ENCODE assay signal across 8 cellular contexts in genomic region chr5:151020304-151021031, GRCh38. TPM values are rescaled to one million over a fixed set of nuclear protein-coding genes. Genes with fewer than 3 reads are reported as not detected.
A peak's percentile ranks its signal among the peaks of the same experiment; 100 is the strongest.
DNase-seq lines count a peak whose midpoint lies in the region; ATAC-seq, FAIRE-seq and TF ChIP-seq lines count a peak whose summit lies in the region.

Gene GPX3 (plus strand): TSS chr5:151020591. CDS start chr5:151020655, 64 bp downstream.

- no peak within 1 kb of the TSS for H3K27ac Mint-ChIP-seq in activated CD8-positive, alpha-beta memory T cell treated with anti-CD3 and anti-CD28 coated beads, Interleukin-2, amount 10 ng/mL, durations not matched to agents 7 days and 5 days

- H3K36me3 Mint-ChIP-seq in activated CD8-positive, alpha-beta memory T cell treated with anti-CD3 and anti-CD28 coated beads, Interleukin-2, amount 10 ng/mL, durations not matched to agents 7 days and 5 days = peaks cover 7% of the 10 kb centered on the region

- no peak within 1 kb of the TSS for H3K4me3 Mint-ChIP-seq in activated CD8-positive, alpha-beta memory T cell treated with anti-CD3 and anti-CD28 coated beads, Interleukin-2, amount 10 ng/mL, durations not matched to agents 7 days and 5 days

- FAIRE-seq in D721Med (lab: Jason Lieb, UNC) = no peak

- CTCF ChIA-PET in activated CD8-positive, alpha-beta memory T cell treated with anti-CD3 and anti-CD28 coated beads, Interleukin-2, amount 10 ng/mL, durations not matched to agents 7 days and 5 days (lab: Charles Lee) = interaction anchor here (1.1 kb wide), 1 partner anchor 11 kb away, joined by 3 read pairs; no protein-coding TSS in a partner anchor

- 1 to 2% methylated on average over 39 to 42 of the region's 51 CpGs for WGBS in mesodermal cell (ENCODE audit: insufficient coverage in 2 of 2), 2 experiments
- 2 to 5% (median 3%) methylated on average over 20 to 51 of the region's 51 CpGs for WGBS in stomach, 5 donors

- TF ChIP-seq CTCF in D721Med (IDR thresholded peaks at IDR 0.05; ENCODE audit: insufficient read depth, missing control alignments) = no peak
- no peak for TF ChIP-seq CTCF in stomach (IDR thresholded peaks at IDR 0.05)

- no peaks in the 10 kb centered on the region for H3K27me3 ChIP-seq in stomach

- H3K9me3 ChIP-seq in mesodermal cell (ENCODE audit: control insufficient read depth, low read length) (no peaks in the 10 kb centered on the region), stomach (no peaks in the 10 kb centered on the region)

- intact Hi-C loops in stomach (cut with DNase I; ENCODE audit: low total_unique reads) = no loop called here

- DNase-seq in D721Med (ENCODE audit: insufficient read length, low spot score) (peak; percentile 91), Kasumi-1 (lab: John Stamatoyannopoulos, UW) (peak; percentile 3 to 14), epithelial cell of prostate (ENCODE audit: low read depth, low spot score) (no peak), stomach (peak; percentile 89), kidney glomerular epithelial cell (lab: John Stamatoyannopoulos, UW) (no peak)
- DNase-seq in activated CD8-positive, alpha-beta memory T cell treated with anti-CD3 and anti-CD28 coated beads, Interleukin-2, amount 10 ng/mL, durations not matched to agents 7 days and 5 days = no peak

- H3K36me3 ChIP-seq in mesodermal cell (ENCODE audit: control insufficient read depth, insufficient read depth, low read length) (no peaks in the 10 kb centered on the region), stomach (peaks cover 2 to 26% (median 10%) of the 10 kb centered on the region in 4 donors)

- H3K27me3 Mint-ChIP-seq in activated CD8-positive, alpha-beta memory T cell treated with anti-CD3 and anti-CD28 coated beads, Interleukin-2, amount 10 ng/mL, durations not matched to agents 7 days and 5 days = peaks cover 14% of the 10 kb centered on the region

- TF ChIP-seq POLR2A in stomach (IDR thresholded peaks at IDR 0.05) = peak in 2 of 4 donors; percentile 17 to 40

- no peaks in the 10 kb centered on the region for H3K9me3 Mint-ChIP-seq in activated CD8-positive, alpha-beta memory T cell treated with anti-CD3 and anti-CD28 coated beads, Interleukin-2, amount 10 ng/mL, durations not matched to agents 7 days and 5 days (ENCODE audit: low read depth)

- H3K4me1 Mint-ChIP-seq in activated CD8-positive, alpha-beta memory T cell treated with anti-CD3 and anti-CD28 coated beads, Interleukin-2, amount 10 ng/mL, durations not matched to agents 7 days and 5 days = peaks cover 8% of the 10 kb centered on the region

- H3K27ac ChIP-seq in epithelial cell of prostate = peak within 1 kb of the TSS; percentile 95
- H3K27ac ChIP-seq in mesodermal cell (ENCODE audit: low read depth, low read length, severe bottlenecking) = no peak within 1 kb of the TSS
- H3K27ac ChIP-seq in stomach = peak within 1 kb of the TSS; percentile 68 to 88 (median 84)

- H3K4me3 ChIP-seq in mesodermal cell (ENCODE audit: extremely low read depth, insufficient read depth, low read length, poor library complexity, severe bottlenecking) (peak within 1 kb of the TSS; percentile 55), stomach (peak within 1 kb of the TSS; percentile 66 to 77 (median 69))

- no peak for TF ChIP-seq EP300 in stomach (IDR thresholded peaks at IDR 0.05)

- peak; percentile 53 for ATAC-seq in GM21447 (IDR thresholded peaks at IDR 0.05; ENCODE audit: unreplicated experiment)
- ATAC-seq in activated CD8-positive, alpha-beta memory T cell treated with anti-CD3 and anti-CD28 coated beads, Interleukin-2, amount 10 ng/mL, durations not matched to agents 7 days and 5 days = peak; percentile 18

- no peaks in the 10 kb centered on the region for H3K4me1 ChIP-seq in mesodermal cell (ENCODE audit: control insufficient read depth, insufficient read depth, low read length, poor library complexity, severe bottlenecking)
- peaks cover 18 to 73% (median 53%) of the 10 kb centered on the region in 4 donors for H3K4me1 ChIP-seq in stomach

RNA-seq across cellular contexts. Expression of gene GPX3, which starts in this region (rescaled TPM):
- not detected for total RNA-seq in activated CD8-positive, alpha-beta memory T cell treated with anti-CD3 and anti-CD28 coated beads, Interleukin-2, amount 10 ng/mL, durations not matched to agents 7 days and 5 days
- polyA plus RNA-seq in mesodermal cell (2013, experiment 1 of 2) = 19.9 TPM
- polyA plus RNA-seq in mesodermal cell (2013, experiment 2 of 2) = 14.3 TPM
- total RNA-seq in stomach = 100 to 1,000 TPM in 4 of 5 donors, 10 to 100 TPM in 1; 70.5 to 828 (median 245) TPM
- 100 to 1,000 TPM; 232 to 715 (median 360) TPM for polyA plus RNA-seq in stomach

Comparison
In these comparisons a context has a peak if more than half of its experiments do, and no peak if none do; other contexts are left out.
1. RNA of gene GPX3 (total RNA-seq): 70.5 to 828 TPM in stomach; not detected in activated CD8-positive, alpha-beta memory T cell treated with anti-CD3 and anti-CD28 coated beads, Interleukin-2, amount 10 ng/mL, durations not matched to agents 7 days and 5 days; every median in the first group is over 10 times any median in the second.
2. Peak in ATAC-seq in activated CD8-positive, alpha-beta memory T cell treated with anti-CD3 and anti-CD28 coated beads, Interleukin-2, amount 10 ng/mL, durations not matched to agents 7 days and 5 days; RNA of the gene not detected or under 1 TPM.
3. DNase-seq: peak in D721Med (single experiment), Kasumi-1 (2 of 2) and stomach (single experiment); none in activated CD8-positive, alpha-beta memory T cell treated with anti-CD3 and anti-CD28 coated beads, Interleukin-2, amount 10 ng/mL, durations not matched to agents 7 days and 5 days (single experiment), epithelial cell of prostate (single experiment) and kidney glomerular epithelial cell (single experiment).